ENCODE assay signal across 11 cellular contexts in genomic region chr16:68668266-68668665, GRCh38. TPM values are rescaled to one million over a fixed set of nuclear protein-coding genes. Genes with fewer than 3 reads are reported as not detected.
A peak's percentile ranks its signal among the peaks of the same experiment; 100 is the strongest.
DNase-seq lines count a peak whose midpoint lies in the region; ATAC-seq, FAIRE-seq and TF ChIP-seq lines count a peak whose summit lies in the region.
"Had no signal": no experiment of that assay in that cellular context is flagged by ENCODE, and none has a peak within 500 bp of the region (broad histone marks: within the 10 kb centered on the region; RNA-seq: fewer than 3 reads in every experiment).

No MANE protein-coding gene starts in this region.

- 81 to 92% methylated on average over 4 of the region's 4 CpGs for WGBS in pancreas, 2 donors

- peaks cover 3% of the 10 kb centered on the region for H3K9me3 Mint-ChIP-seq in activated CD8-positive, alpha-beta memory T cell treated with anti-CD3 and anti-CD28 coated beads, Interleukin-2, amount 10 ng/mL, durations not matched to agents 7 days and 5 days (ENCODE audit: low read depth)

- no peak for TF ChIP-seq CTCF in pancreas (IDR thresholded peaks at IDR 0.05)

- FAIRE-seq in pancreas (lab: Jason Lieb, UNC), result no peak
- FAIRE-seq in GM12892 (lab: Jason Lieb, UNC), result no peak
- FAIRE-seq: RCC 7860 had no signal

- H3K36me3 Mint-ChIP-seq in activated CD8-positive, alpha-beta memory T cell treated with anti-CD3 and anti-CD28 coated beads, Interleukin-2, amount 10 ng/mL, durations not matched to agents 7 days and 5 days, result peaks cover 6% of the 10 kb centered on the region

- peaks cover 19% of the 10 kb centered on the region for H3K4me1 Mint-ChIP-seq in activated CD8-positive, alpha-beta memory T cell treated with anti-CD3 and anti-CD28 coated beads, Interleukin-2, amount 10 ng/mL, durations not matched to agents 7 days and 5 days

- H3K27ac Mint-ChIP-seq in activated CD8-positive, alpha-beta memory T cell treated with anti-CD3 and anti-CD28 coated beads, Interleukin-2, amount 10 ng/mL, durations not matched to agents 7 days and 5 days, result peak overlapping the region; percentile 25

- no peak overlapping the region for H3K4me3 ChIP-seq in pancreas

- intact Hi-C loops in pancreas (cut with DNase I), result no loop called here

- no peaks in the 10 kb centered on the region for H3K27me3 Mint-ChIP-seq in activated CD8-positive, alpha-beta memory T cell treated with anti-CD3 and anti-CD28 coated beads, Interleukin-2, amount 10 ng/mL, durations not matched to agents 7 days and 5 days

- H3K4me1 ChIP-seq in pancreas, result no peaks in the 10 kb centered on the region

- H3K27ac ChIP-seq in pancreas, result no peak overlapping the region

- H3K27me3 ChIP-seq in pancreas, result no peaks in the 10 kb centered on the region

- H3K4me3 Mint-ChIP-seq in activated CD8-positive, alpha-beta memory T cell treated with anti-CD3 and anti-CD28 coated beads, Interleukin-2, amount 10 ng/mL, durations not matched to agents 7 days and 5 days, result peak overlapping the region; percentile 26

- H3K9me3 ChIP-seq in pancreas, result no peaks in the 10 kb centered on the region

- peak; percentile 98 for ATAC-seq in activated CD8-positive, alpha-beta memory T cell treated with anti-CD3 and anti-CD28 coated beads, Interleukin-2, amount 10 ng/mL, durations not matched to agents 7 days and 5 days
- ATAC-seq in pancreas, result no peak

- no peaks in the 10 kb centered on the region for H3K36me3 ChIP-seq in pancreas

- DNase-seq in activated CD8-positive, alpha-beta memory T cell treated with anti-CD3 and anti-CD28 coated beads, Interleukin-2, amount 10 ng/mL, durations not matched to agents 7 days and 5 days, result peak; percentile 64
- no peak for DNase-seq in activated CD8-positive, alpha-beta memory T cell treated with anti-CD3 and anti-CD28 coated beads, Interleukin-2, amount 50 U/mL, for 4 hours
- DNase-seq in HS-5 (ENCODE audit: low read depth), result peak; percentile 42
- peak; percentile 52 to 59 for DNase-seq in activated T-cell treated with anti-CD3 and anti-CD28 coated beads, Interleukin-2, amount 50 U/mL, for 48 hours
- DNase-seq in stimulated activated CD8-positive, alpha-beta memory T cell treated with anti-CD3 and anti-CD28 coated beads, Interleukin-15, amount 100 ng/mL, for 48 hours (ENCODE audit: low read depth in 2 of 2), result peak; percentile 15 to 23
- DNase-seq in pancreas, result no peak
- no peak for DNase-seq in GM12892 (ENCODE audit: insufficient read length)
- no peak for DNase-seq in midbrain (lab: John Stamatoyannopoulos, UW)
- DNase-seq: NCI-H146 had no signal

- no peak for TF ChIP-seq POLR2A in GM12892 (IDR thresholded peaks at IDR 0.05; ENCODE audit: low read depth, low read length)

- CTCF ChIA-PET in activated CD8-positive, alpha-beta memory T cell treated with anti-CD3 and anti-CD28 coated beads, Interleukin-2, amount 10 ng/mL, durations not matched to agents 7 days and 5 days (lab: Charles Lee), result interaction anchor here (1.1 to 1.8 kb wide), 3 partner anchors 35 to 147 kb away, joined by 4 to 5 read pairs (median 4); no protein-coding TSS in a partner anchor

RNA-seq across cellular contexts. Expression of gene CDH3, which starts 23.2 kb away (rescaled TPM):
- total RNA-seq in activated CD8-positive, alpha-beta memory T cell treated with anti-CD3 and anti-CD28 coated beads, Interleukin-2, amount 10 ng/mL, durations not matched to agents 7 days and 5 days, result under 1 TPM in 1 of 2 experiments, not detected in 1; 0.73 TPM
- 1 to 10 TPM in 5 of 6 donors, under 1 TPM in 1; 0.39 to 5.2 (median 1.4) TPM for total RNA-seq in pancreas
- under 1 TPM; 0.30 to 0.47 TPM for polyA plus RNA-seq in pancreas
- polyA plus RNA-seq in GM12892 (2012; ENCODE audit: missing spikeins), result not detected
- polyA plus RNA-seq: AG04450 had no signal

Comparison
In these comparisons a context has a peak if more than half of its experiments do, and no peak if none do; other contexts are left out.
1. DNase-seq: peak in activated CD8-positive, alpha-beta memory T cell treated with anti-CD3 and anti-CD28 coated beads, Interleukin-2, amount 10 ng/mL, durations not matched to agents 7 days and 5 days (single experiment), HS-5 (single experiment), activated T-cell treated with anti-CD3 and anti-CD28 coated beads, Interleukin-2, amount 50 U/mL, for 48 hours (2 of 2) and stimulated activated CD8-positive, alpha-beta memory T cell treated with anti-CD3 and anti-CD28 coated beads, Interleukin-15, amount 100 ng/mL, for 48 hours (2 of 2); none in activated CD8-positive, alpha-beta memory T cell treated with anti-CD3 and anti-CD28 coated beads, Interleukin-2, amount 50 U/mL, for 4 hours (single experiment), pancreas (0 of 6), GM12892 (single experiment) and midbrain (single experiment).